In genomic region chr14:77865455-77865854, GRCh38 we compare ENCODE assay signal across 6 cellular contexts.
"Had no signal": no experiment of that assay in that cellular context is flagged by ENCODE, and none has a peak within 500 bp of the region (broad histone marks: within the 10 kb centered on the region; RNA-seq: fewer than 3 reads in every experiment).

No MANE protein-coding gene starts in this region.

- ATAC-seq: HepG2, K562 had no signal

- H3K27me3 Mint-ChIP-seq: IgD-negative memory B cell had no signal

- H3K4me3 ChIP-seq: K562 had no signal

- H3K27ac Mint-ChIP-seq: IgD-negative memory B cell had no signal

- DNase-seq: IMR-90, KBM-7 had no signal

- H3K9me3 Mint-ChIP-seq: IgD-negative memory B cell had no signal

- H3K27ac ChIP-seq: HL-60 had no signal

- H3K4me3 Mint-ChIP-seq: IgD-negative memory B cell had no signal
